ENCODE assay signal across 16 cellular contexts in the genomic region with DNA sequence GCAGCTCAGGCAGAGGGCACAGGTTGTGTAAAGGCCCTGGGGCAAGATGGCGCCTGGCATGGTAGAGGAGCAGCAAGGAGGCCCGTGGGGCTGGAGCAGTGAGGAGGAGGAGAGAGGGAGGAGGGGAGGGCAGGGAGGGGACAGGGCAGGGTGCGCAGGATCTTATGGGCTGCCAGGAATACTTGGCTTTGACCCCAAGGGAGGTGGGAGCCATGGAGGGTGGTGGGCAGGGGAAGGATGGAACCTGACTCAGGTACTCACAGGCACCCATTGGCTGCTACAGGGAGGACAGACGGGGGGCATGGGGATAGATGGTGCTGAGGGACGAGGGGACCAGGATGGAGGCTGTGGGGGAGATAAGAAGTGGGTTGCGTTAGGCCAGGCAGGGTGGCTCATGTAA.
"Had no signal": no experiment of that assay in that cellular context is flagged by ENCODE, and none has a peak within 500 bp of the region (broad histone marks: within the 10 kb centered on the region; RNA-seq: fewer than 3 reads in every experiment).

No MANE protein-coding gene starts in this region.

- H3K4me3 Mint-ChIP-seq: activated naive CD8-positive, alpha-beta T cell; activated T-cell treated with anti-CD3 and anti-CD28 coated beads, Interleukin-2, amount 50 U/mL, for 4 hours; natural killer cell had no signal

- H3K9me3 ChIP-seq: tibial nerve, uterus had no signal

- H3K36me3 Mint-ChIP-seq: activated naive CD8-positive, alpha-beta T cell; natural killer cell had no signal

- ATAC-seq: activated T-cell treated with anti-CD3 and anti-CD28 coated beads, Interleukin-2, amount 50 U/mL, for 4 hours; natural killer cell; stimulated activated naive CD8-positive, alpha-beta T cell treated with anti-CD3 and anti-CD28 coated beads, Interleukin-15, Interleukin-2, amounts not matched to agents 100 U/mL and 50 U/mL, for 24 hours had no signal

- H3K36me3 ChIP-seq: tibial nerve, uterus had no signal

- H3K27ac Mint-ChIP-seq: activated naive CD8-positive, alpha-beta T cell; natural killer cell had no signal

- H2AFZ ChIP-seq: hepatocyte had no signal

- H3K27me3 Mint-ChIP-seq: activated naive CD8-positive, alpha-beta T cell had no signal

- H3K4me2 ChIP-seq: hepatocyte had no signal

- H3K4me3 ChIP-seq: hepatocyte, tibial nerve, uterus had no signal

- H3K27me3 ChIP-seq: hepatocyte, tibial nerve, uterus had no signal

- H3K27ac ChIP-seq: hepatocyte, tibial nerve, uterus had no signal

- H3K9me3 Mint-ChIP-seq: activated T-cell treated with anti-CD3 and anti-CD28 coated beads, Interleukin-2, amount 50 U/mL, for 4 hours; natural killer cell had no signal

- DNase-seq: activated CD4-positive, alpha-beta T cell treated with anti-CD3 and anti-CD28 coated beads, Interleukin-2, amount 50 U/mL, for 1 hour; activated CD8-positive, alpha-beta memory T cell treated with anti-CD3 and anti-CD28 coated beads, Interleukin-2, amount 50 U/mL, for 4 hours; activated effector memory CD4-positive, alpha-beta T cell treated with Interleukin-2 at 50 U/mL for 16 hours; activated T-cell treated with anti-CD3 and anti-CD28 coated beads, Interleukin-2, amount 50 U/mL, for 4 hours; amygdala; foreskin fibroblast; natural killer cell; occipital lobe; stimulated activated CD4-positive, alpha-beta T cell treated with anti-CD3 and anti-CD28 coated beads, Interleukin-2, amount 100 ng/mL, for 24 hours; stimulated activated naive CD8-positive, alpha-beta T cell treated with anti-CD3 and anti-CD28 coated beads, Interleukin-15, Interleukin-2, amounts not matched to agents 100 U/mL and 50 U/mL, for 24 hours; T-helper 1 cell; T1000; uterus had no signal
